In genomic region chr15:40901053-40901443, GRCh38 we compare ENCODE assay signal across 25 cellular contexts. TPM values are rescaled to one million over a fixed set of nuclear protein-coding genes. Genes with fewer than 3 reads are reported as not detected.
DNase-seq lines count a peak whose midpoint lies in the region; ATAC-seq, FAIRE-seq and TF ChIP-seq lines count a peak whose summit lies in the region.
"Had no signal": no experiment of that assay in that cellular context is flagged by ENCODE, and none has a peak within 500 bp of the region (broad histone marks: within the 10 kb centered on the region; RNA-seq: fewer than 3 reads in every experiment).

No MANE protein-coding gene starts in this region.

- H3K79me1 ChIP-seq in H1 (ENCODE audit: low read depth, low read length) = no peaks in the 10 kb centered on the region

- H2BK120ac ChIP-seq in H1 (replicated peaks; ENCODE audit: low read depth, low read length) = no peak overlapping the region

- CTCF ChIA-PET in H1 (lab: Charles Lee; ENCODE audit: partially characterized antibody) = interaction anchor here (0.5 to 20.6 kb wide), 12 partner anchors 9 to 330 kb away, joined by 3 to 619 read pairs (median 4); partner anchors contain the start of genes CHAC1, CHP1 and DLL4

- no peak for DNase-seq in activated T-cell treated with anti-CD3 and anti-CD28 coated beads, Interleukin-2, amount 50 U/mL, for 72 hours
- DNase-seq in activated T-cell treated with anti-CD3 and anti-CD28 coated beads, Interleukin-2, amount 50 U/mL, for 48 hours = no peak
- no peak for DNase-seq in H1 (ENCODE audit: low read depth in 1 of 2, low spot score in 2 of 2)
- no peak for DNase-seq in retinal pigment epithelial cell (ENCODE audit: low read depth)
- no peak for DNase-seq in left lung
- no peak for DNase-seq in D341Med (ENCODE audit: low spot score)
- DNase-seq: Caco-2; CD4-positive, CD25-positive, alpha-beta regulatory T cell; DMS153; GDM1; GM23248; HCEC 1CT; KG1; MV-4-11; NCI-H1694 treated with DMSO at 0.1 percent for 48 hours; NCI-H2107; NCI-H510A treated with DMSO at 0.1 percent for 48 hours; NCI-H82; OCI-M1; SHP77 had no signal

- H4K91ac ChIP-seq in H1 (replicated peaks; ENCODE audit: insufficient read length, low read length) = no peak overlapping the region

- H3K9me3 Mint-ChIP-seq in activated T-cell treated with anti-CD3 and anti-CD28 coated beads, Interleukin-2, amount 50 U/mL, for 72 hours = no peaks in the 10 kb centered on the region
- H3K9me3 Mint-ChIP-seq: CD4-positive, CD25-positive, alpha-beta regulatory T cell had no signal

- H3K4ac ChIP-seq in H1 (replicated peaks; ENCODE audit: insufficient read length, low read depth, low read length) = no peak overlapping the region

- no peak overlapping the region for H2AK5ac ChIP-seq in H1 (ENCODE audit: low read depth, low read length)

- H3K36me3 ChIP-seq in H1 (ENCODE audit: control insufficient read depth in 2 of 4, insufficient read depth in 4 of 4, low read length in 3 of 4) = peaks cover 22 to 43% (median 33%) of the 10 kb centered on the region in 4 experiments
- H3K36me3 ChIP-seq in left lung = peaks cover 0 to 77% of the 10 kb centered on the region in 2 donors

- H3K9me3 ChIP-seq in H1 (ENCODE audit: insufficient read depth in 2 of 2, low read depth in 1 of 2, low read length in 1 of 2) (no peaks in the 10 kb centered on the region), left lung (no peaks in the 10 kb centered on the region)
- H3K9me3 ChIP-seq: Caco-2 had no signal

- TF ChIP-seq EP300 in H1 (IDR thresholded peaks at IDR 0.05; ENCODE audit: borderline replicate concordance in 1 of 2, low read depth in 2 of 2, low read length in 2 of 2) = no peak

- H3K27me3 Mint-ChIP-seq in activated T-cell treated with anti-CD3 and anti-CD28 coated beads, Interleukin-2, amount 50 U/mL, for 72 hours (ENCODE audit: low read depth) = no peaks in the 10 kb centered on the region
- H3K27me3 Mint-ChIP-seq: CD4-positive, CD25-positive, alpha-beta regulatory T cell had no signal

- no peak for FAIRE-seq in H1 (lab: Jason Lieb, UNC)
- FAIRE-seq: GM19239 had no signal

- H3K79me2 ChIP-seq in H1 (ENCODE audit: control insufficient read depth in 1 of 2, insufficient read depth in 2 of 2, low read length in 2 of 2) = peaks cover 0 to 11% of the 10 kb centered on the region in 2 experiments; a peak in 2 of 4 replicates

- no peak overlapping the region for H3K23ac ChIP-seq in H1 (ENCODE audit: insufficient read length)

- no peaks in the 10 kb centered on the region for H3K23me2 ChIP-seq in H1 (ENCODE audit: low read depth, low read length)

- H4K20me1 ChIP-seq in H1 (replicated peaks in 1 of 2; ENCODE audit: control insufficient read depth in 1 of 2, insufficient read depth in 2 of 2, low read length in 2 of 2) = peaks cover 22 to 29% of the 10 kb centered on the region in 2 experiments

- TF ChIP-seq CTCF in H1 (IDR thresholded peaks at IDR 0.05; ENCODE audit: control extremely low read depth in 1 of 3, insufficient read depth in 1 of 3, low read depth in 1 of 3, low read length in 3 of 3) (no peak), retinal pigment epithelial cell (conservative IDR thresholded peaks at IDR 0.05; ENCODE audit: low read depth, low read length) (no peak), left lung (IDR thresholded peaks at IDR 0.05) (no peak)

- intact Hi-C loops in left lung (cut with DNase I) = loop anchor here in 1 of 2 donors (5.0 kb wide), 1 partner anchor 281 kb away; no protein-coding TSS in a partner anchor

- no peak for TF ChIP-seq POLR2A in H1 (IDR thresholded peaks at IDR 0.05; ENCODE audit: control extremely low read depth in 1 of 2, low read depth in 2 of 2, low read length in 2 of 2)

- H3K4me3 ChIP-seq in H1 (ENCODE audit: extremely low read depth in 1 of 4, insufficient read depth in 2 of 4, low read depth in 3 of 4, low read length in 4 of 4) (no peak overlapping the region), retinal pigment epithelial cell (ENCODE audit: low read length) (peak overlapping the region; percentile 11), left lung (no peak overlapping the region)
- H3K4me3 ChIP-seq: GM23248, SK-N-MC had no signal

- peaks cover 7 to 14% of the 10 kb centered on the region in 2 donors for H3K36me3 Mint-ChIP-seq in activated T-cell treated with anti-CD3 and anti-CD28 coated beads, Interleukin-2, amount 50 U/mL, for 72 hours (ENCODE audit: insufficient read depth in 2 of 2)

- no peak overlapping the region for H3K9ac ChIP-seq in H1 (replicated peaks in 1 of 4; ENCODE audit: extremely low read depth in 1 of 4, low read depth in 3 of 4, low read length in 3 of 4)
- H3K9ac ChIP-seq: GM23248 had no signal

- no peak for ATAC-seq in activated T-cell treated with anti-CD3 and anti-CD28 coated beads, Interleukin-2, amount 50 U/mL, for 72 hours (replicated peaks in 1 of 2)
- ATAC-seq in left lung = no peak

- no peak overlapping the region for H3K18ac ChIP-seq in H1 (ENCODE audit: extremely low read depth, low read length)

- peak overlapping the region; percentile 31 for H3K27ac Mint-ChIP-seq in activated T-cell treated with anti-CD3 and anti-CD28 coated beads, Interleukin-2, amount 50 U/mL, for 72 hours
- H3K27ac Mint-ChIP-seq: CD4-positive, CD25-positive, alpha-beta regulatory T cell had no signal

- no peak overlapping the region for H3K56ac ChIP-seq in H1 (replicated peaks; ENCODE audit: insufficient read length, low read depth, low read length)

- H3K4me1 ChIP-seq in H1 (replicated peaks in 1 of 4; ENCODE audit: control insufficient read depth in 3 of 4, insufficient read depth in 4 of 4, low read length in 3 of 4) = peaks cover 0 to under 1% (median 0%) of the 10 kb centered on the region in 4 experiments; a peak in 2 of 7 replicates
- H3K4me1 ChIP-seq in left lung = peaks cover 19 to 70% of the 10 kb centered on the region in 2 donors

- H4K8ac ChIP-seq in H1 (ENCODE audit: extremely low read depth, insufficient read depth, low read length) = no peak overlapping the region

- no peak overlapping the region for H3K4me2 ChIP-seq in H1 (ENCODE audit: insufficient read depth in 1 of 2, low read depth in 2 of 2, low read length in 2 of 2)

- H2BK12ac ChIP-seq in H1 (ENCODE audit: low read depth, low read length) = no peak overlapping the region

- POLR2A ChIA-PET in H1 (lab: Charles Lee; ENCODE audit: partially characterized antibody) = interaction anchor here (0.6 to 2.3 kb wide), 4 partner anchors 10 to 116 kb away, joined by 3 to 5 read pairs (median 4); no protein-coding TSS in a partner anchor

- no peak overlapping the region for H2BK20ac ChIP-seq in H1 (ENCODE audit: low read length)

- no peak overlapping the region for H2BK15ac ChIP-seq in H1 (ENCODE audit: low read length)

- WGBS in H1 (ENCODE audit: extremely low coverage in 1 of 2, insufficient coverage in 1 of 2, insufficient read length in 1 of 2, insufficient replicate concordance in 2 of 2, low coverage in 1 of 2, low lambda C conversion rate in 2 of 2, missing lambda C conversion rate in 1 of 2), 2 experiments = 68% methylated on average over 5 of the region's 5 CpGs; no CpG with 5 or more reads in 1 of the 2 experiments

- H3K14ac ChIP-seq in H1 (ENCODE audit: insufficient read length) = no peak overlapping the region

- H2AFZ ChIP-seq in H1 (ENCODE audit: low read length) = no peak overlapping the region
- H2AFZ ChIP-seq: GM23248 had no signal

- H3K27me3 ChIP-seq in H1 (replicated peaks in 1 of 4; ENCODE audit: control insufficient read depth in 3 of 4, extremely low read depth in 1 of 4, insufficient read depth in 3 of 4, low read length in 3 of 4) (no peaks in the 10 kb centered on the region), left lung (no peaks in the 10 kb centered on the region)

- no peak overlapping the region; the same call in 1 of the 2 replicates for H2BK5ac ChIP-seq in H1 (ENCODE audit: low read depth, low read length)

- H3K4me1 Mint-ChIP-seq in activated T-cell treated with anti-CD3 and anti-CD28 coated beads, Interleukin-2, amount 50 U/mL, for 72 hours (ENCODE audit: low read depth) = peaks cover 19% of the 10 kb centered on the region

- TF ChIP-seq RAD21 in H1 (IDR thresholded peaks at IDR 0.05 in 1 of 2, conservative IDR thresholded peaks at IDR 0.05 in 1 of 2; ENCODE audit: low read depth in 2 of 2, low read length in 2 of 2) = no peak

- H3K4me3 Mint-ChIP-seq in activated T-cell treated with anti-CD3 and anti-CD28 coated beads, Interleukin-2, amount 50 U/mL, for 72 hours = no peak overlapping the region

- no peak overlapping the region for H4K5ac ChIP-seq in H1 (ENCODE audit: insufficient read length, low read depth, low read length)

- no peak overlapping the region for H3K27ac ChIP-seq in H1 (ENCODE audit: low read depth, low read length)
- H3K27ac ChIP-seq in left lung = no peak overlapping the region
- H3K27ac ChIP-seq: 22Rv1, GM23248, SK-N-MC had no signal

RNA-seq across cellular contexts. Expression of gene VPS18, which starts 6.8 kb away (rescaled TPM):
- 10 to 100 TPM; 10.7 to 12.1 TPM for total RNA-seq in activated T-cell treated with anti-CD3 and anti-CD28 coated beads, Interleukin-2, amount 50 U/mL, for 72 hours
- 31.9 and 32.7 TPM in 2 replicates for total RNA-seq in H1 (2021; fragmentation: NEBNext Ultra II Directional; extraction: Animal tissue kit (Norgen Biotek cat#: 25700))
- 28.9 and 32.9 TPM in 2 replicates for polyA plus RNA-seq in H1 (2011; rRNA removed)
- 27.4 TPM for polyA plus RNA-seq in H1 (2011; cell fraction: cytosol; rRNA removed)
- 35.6 TPM for polyA plus RNA-seq in H1 (2011; cell fraction: nucleus; rRNA removed)
- 19.1 to 31.3 TPM (median 29.5 TPM) in 4 replicates for polyA plus RNA-seq in H1 (2012, experiment 1 of 2)
- 32.6 TPM for polyA plus RNA-seq in H1 (2012, experiment 2 of 2)
- polyA plus RNA-seq in H1 (2013, experiment 1 of 2) = 12.6 TPM
- polyA plus RNA-seq in H1 (2013, experiment 2 of 2) = 11.3 TPM
- 65.4 and 80.3 TPM in 2 replicates for polyA minus RNA-seq in H1 (2011; rRNA and poly(A)+ RNA removed)
- polyA minus RNA-seq in H1 (2011; cell fraction: cytosol; rRNA and poly(A)+ RNA removed) = 39.1 TPM
- 31.4 TPM for polyA minus RNA-seq in H1 (2011; cell fraction: nucleus; rRNA and poly(A)+ RNA removed)
- total RNA-seq in left lung = 10 to 100 TPM; 26.3 to 29.0 TPM

RNA-seq across cellular contexts. Expression of gene RHOV, which starts 27.0 kb away (rescaled TPM):
- total RNA-seq in activated T-cell treated with anti-CD3 and anti-CD28 coated beads, Interleukin-2, amount 50 U/mL, for 72 hours = under 1 TPM; 0.14 to 0.23 TPM
- 2.4 and 2.7 TPM in 2 replicates for total RNA-seq in H1 (2021; fragmentation: NEBNext Ultra II Directional; extraction: Animal tissue kit (Norgen Biotek cat#: 25700))
- 1.5 and 2.2 TPM in 2 replicates for polyA plus RNA-seq in H1 (2011; rRNA removed)
- 2.8 TPM for polyA plus RNA-seq in H1 (2011; cell fraction: cytosol; rRNA removed)
- 2.0 TPM for polyA plus RNA-seq in H1 (2011; cell fraction: nucleus; rRNA removed)
- 3.6 to 3.9 TPM (median 3.7 TPM) in 4 replicates for polyA plus RNA-seq in H1 (2012, experiment 1 of 2)
- 2.3 TPM for polyA plus RNA-seq in H1 (2012, experiment 2 of 2)
- 1.5 TPM for polyA plus RNA-seq in H1 (2013, experiment 1 of 2)
- polyA plus RNA-seq in H1 (2013, experiment 2 of 2) = 1.4 TPM
- 1.3 and 1.5 TPM in 2 replicates for polyA minus RNA-seq in H1 (2011; rRNA and poly(A)+ RNA removed)
- polyA minus RNA-seq in H1 (2011; cell fraction: cytosol; rRNA and poly(A)+ RNA removed) = 2.4 TPM
- polyA minus RNA-seq in H1 (2011; cell fraction: nucleus; rRNA and poly(A)+ RNA removed) = 2.9 TPM
- total RNA-seq in left lung = 1 to 10 TPM in 1 of 2 donors, under 1 TPM in 1; 0.55 to 1.5 TPM
- total RNA-seq: CD4-positive, CD25-positive, alpha-beta regulatory T cell; GM23248 had no signal
- polyA plus RNA-seq: GM23248 had no signal

RNA-seq across cellular contexts. Expression of gene DLL4, which starts 28.1 kb away (rescaled TPM):
- under 1 TPM; 0.12 to 0.19 TPM for total RNA-seq in activated T-cell treated with anti-CD3 and anti-CD28 coated beads, Interleukin-2, amount 50 U/mL, for 72 hours
- 0.48 and 0.60 TPM in 2 replicates for total RNA-seq in H1 (2021; fragmentation: NEBNext Ultra II Directional; extraction: Animal tissue kit (Norgen Biotek cat#: 25700))
- 0.22 and 0.23 TPM in 2 replicates for polyA plus RNA-seq in H1 (2011; rRNA removed)
- 0.21 TPM for polyA plus RNA-seq in H1 (2011; cell fraction: cytosol; rRNA removed)
- 1.0 TPM for polyA plus RNA-seq in H1 (2011; cell fraction: nucleus; rRNA removed)
- 0.12 to 0.18 TPM (median 0.17 TPM) in 3 of 4 replicates, not detected in the other for polyA plus RNA-seq in H1 (2012, experiment 1 of 2)
- 0.16 TPM for polyA plus RNA-seq in H1 (2012, experiment 2 of 2)
- 0.20 TPM for polyA plus RNA-seq in H1 (2013, experiment 1 of 2)
- 0.20 TPM for polyA plus RNA-seq in H1 (2013, experiment 2 of 2)
- 0.27 and 0.85 TPM in 2 replicates for polyA minus RNA-seq in H1 (2011; rRNA and poly(A)+ RNA removed)
- not detected for polyA minus RNA-seq in H1 (2011; cell fraction: cytosol; rRNA and poly(A)+ RNA removed)
- 2.5 TPM for polyA minus RNA-seq in H1 (2011; cell fraction: nucleus; rRNA and poly(A)+ RNA removed)
- total RNA-seq in left lung = 10 to 100 TPM; 10.4 to 18.1 TPM
- total RNA-seq: CD4-positive, CD25-positive, alpha-beta regulatory T cell; Daoy; GM23248 had no signal
- polyA plus RNA-seq: CD4-positive, CD25-positive, alpha-beta regulatory T cell; GM23248 had no signal

RNA-seq across cellular contexts. Expression of gene CHAC1, which starts 52.2 kb away (rescaled TPM):
- 10 to 100 TPM; 77.8 to 83.0 TPM for total RNA-seq in activated T-cell treated with anti-CD3 and anti-CD28 coated beads, Interleukin-2, amount 50 U/mL, for 72 hours
- 28.7 and 34.3 TPM in 2 replicates for total RNA-seq in H1 (2021; fragmentation: NEBNext Ultra II Directional; extraction: Animal tissue kit (Norgen Biotek cat#: 25700))
- 159 and 215 TPM in 2 replicates for polyA plus RNA-seq in H1 (2011; rRNA removed)
- polyA plus RNA-seq in H1 (2011; cell fraction: cytosol; rRNA removed) = 112 TPM
- polyA plus RNA-seq in H1 (2011; cell fraction: nucleus; rRNA removed) = 104 TPM
- 33.4 to 49.1 TPM (median 43.9 TPM) in 4 replicates for polyA plus RNA-seq in H1 (2012, experiment 1 of 2)
- 56.2 TPM for polyA plus RNA-seq in H1 (2012, experiment 2 of 2)
- 17.9 TPM for polyA plus RNA-seq in H1 (2013, experiment 1 of 2)
- polyA plus RNA-seq in H1 (2013, experiment 2 of 2) = 16.9 TPM
- 55.7 and 84.0 TPM in 2 replicates for polyA minus RNA-seq in H1 (2011; rRNA and poly(A)+ RNA removed)
- 89.2 TPM for polyA minus RNA-seq in H1 (2011; cell fraction: cytosol; rRNA and poly(A)+ RNA removed)
- 65.8 TPM for polyA minus RNA-seq in H1 (2011; cell fraction: nucleus; rRNA and poly(A)+ RNA removed)
- total RNA-seq in left lung = 1 to 10 TPM; 3.5 to 5.8 TPM

RNA-seq across cellular contexts. Expression of gene SPINT1, which starts 57.2 kb away (rescaled TPM):
- 10 to 100 TPM; 17.3 to 19.4 TPM for total RNA-seq in activated T-cell treated with anti-CD3 and anti-CD28 coated beads, Interleukin-2, amount 50 U/mL, for 72 hours
- total RNA-seq in H1 (2021; fragmentation: NEBNext Ultra II Directional; extraction: Animal tissue kit (Norgen Biotek cat#: 25700)) = 117 TPM in 2 replicates
- polyA plus RNA-seq in H1 (2011; rRNA removed) = 155 and 266 TPM in 2 replicates
- 84.0 TPM for polyA plus RNA-seq in H1 (2011; cell fraction: cytosol; rRNA removed)
- polyA plus RNA-seq in H1 (2011; cell fraction: nucleus; rRNA removed) = 163 TPM
- polyA plus RNA-seq in H1 (2012, experiment 1 of 2) = 64.9 to 131 TPM (median 112 TPM) in 4 replicates
- 126 TPM for polyA plus RNA-seq in H1 (2012, experiment 2 of 2)
- 164 TPM for polyA plus RNA-seq in H1 (2013, experiment 1 of 2)
- polyA plus RNA-seq in H1 (2013, experiment 2 of 2) = 165 TPM
- 85.9 and 106 TPM in 2 replicates for polyA minus RNA-seq in H1 (2011; rRNA and poly(A)+ RNA removed)
- 91.7 TPM for polyA minus RNA-seq in H1 (2011; cell fraction: cytosol; rRNA and poly(A)+ RNA removed)
- 80.2 TPM for polyA minus RNA-seq in H1 (2011; cell fraction: nucleus; rRNA and poly(A)+ RNA removed)
- total RNA-seq in left lung = 100 to 1,000 TPM; 102 to 160 TPM
- total RNA-seq: RPMI7951 had no signal
